ENCODE assay signal across 19 cellular contexts in the genomic region with DNA sequence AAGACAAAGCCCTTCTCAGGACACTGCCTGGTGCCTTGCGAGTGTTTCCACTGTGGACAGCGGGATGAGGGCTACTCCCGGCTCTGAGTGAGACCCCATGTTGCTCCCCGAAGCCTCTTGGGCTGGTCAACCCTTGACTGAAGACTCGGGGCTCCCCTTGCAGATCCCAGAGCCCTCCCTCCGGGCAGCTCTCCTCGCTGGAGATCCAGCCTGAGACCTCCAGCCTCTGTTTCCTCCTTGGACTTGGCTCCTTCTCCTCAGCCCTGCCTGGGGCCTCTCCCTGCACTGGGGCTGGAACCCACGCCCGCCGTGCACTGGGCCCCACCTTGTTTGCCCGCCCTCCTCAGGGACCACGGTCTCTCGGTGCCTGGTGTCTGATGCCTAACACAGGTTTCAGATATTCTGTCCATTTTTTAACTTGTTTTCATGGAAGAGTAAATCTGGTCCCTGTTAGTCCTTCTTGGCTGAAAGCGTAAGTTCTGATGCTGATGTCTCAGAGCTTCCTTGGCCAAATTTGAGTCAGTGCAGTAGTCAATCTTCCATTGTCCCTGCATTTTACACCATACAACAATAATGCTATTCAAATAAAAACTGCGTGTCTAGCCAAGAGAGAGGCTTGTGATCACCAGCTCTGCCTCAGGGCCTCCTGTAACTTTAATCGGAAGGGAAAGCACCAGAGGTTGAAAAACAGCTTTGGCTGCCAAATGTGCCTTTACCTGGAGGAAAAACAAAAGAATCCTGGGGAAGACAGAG.
A peak's percentile ranks its signal among the peaks of the same experiment; 100 is the strongest.
DNase-seq lines count a peak whose midpoint lies in the region; ATAC-seq, FAIRE-seq and TF ChIP-seq lines count a peak whose summit lies in the region.
"Had no signal": no experiment of that assay in that cellular context is flagged by ENCODE, and none has a peak within 500 bp of the region (broad histone marks: within the 10 kb centered on the region; RNA-seq: fewer than 3 reads in every experiment).

No MANE protein-coding gene starts in this region.

- H3K27ac ChIP-seq in Peyer's patch = no peak overlapping the region
- peak overlapping the region; percentile 65 to 82 for H3K27ac ChIP-seq in prostate gland
- H3K27ac ChIP-seq: brain microvascular endothelial cell, HL-60, SK-N-MC had no signal

- H3K9me3 Mint-ChIP-seq in type B pancreatic cell = peaks cover 19% of the 10 kb centered on the region
- H3K9me3 Mint-ChIP-seq: activated naive CD4-positive, alpha-beta T cell treated with anti-CD3 and anti-CD28 coated beads, Interleukin-2, amount 50 U/mL, for 24 hours had no signal

- no peaks in the 10 kb centered on the region for H3K9me3 ChIP-seq in Peyer's patch
- H3K9me3 ChIP-seq in prostate gland = no peaks in the 10 kb centered on the region

- ATAC-seq in GM21529 (IDR thresholded peaks at IDR 0.05; ENCODE audit: unreplicated experiment) (no peak), GM19023 (IDR thresholded peaks at IDR 0.05; ENCODE audit: unreplicated experiment) (no peak)
- ATAC-seq: GM12878, left cardiac atrium had no signal

- H3K4me1 Mint-ChIP-seq in type B pancreatic cell (ENCODE audit: unreplicated experiment) = no peaks in the 10 kb centered on the region
- H3K4me1 Mint-ChIP-seq: activated naive CD4-positive, alpha-beta T cell treated with anti-CD3 and anti-CD28 coated beads, Interleukin-2, amount 50 U/mL, for 24 hours had no signal

- H3K27me3 Mint-ChIP-seq in type B pancreatic cell = peaks cover 34% of the 10 kb centered on the region
- H3K27me3 Mint-ChIP-seq: activated naive CD4-positive, alpha-beta T cell treated with anti-CD3 and anti-CD28 coated beads, Interleukin-2, amount 50 U/mL, for 24 hours had no signal

- no peaks in the 10 kb centered on the region for H3K27me3 ChIP-seq in Peyer's patch
- H3K27me3 ChIP-seq in prostate gland (replicated peaks; ENCODE audit: insufficient read depth) = no peaks in the 10 kb centered on the region

- intact Hi-C loops in prostate gland (cut with DNase I) = no loop called here

- H3K4me1 ChIP-seq in Peyer's patch (no peaks in the 10 kb centered on the region), prostate gland (replicated peaks) (peaks cover 4% of the 10 kb centered on the region)

- no peaks in the 10 kb centered on the region for H3K36me3 Mint-ChIP-seq in type B pancreatic cell

- H3K4me3 Mint-ChIP-seq in type B pancreatic cell = no peak overlapping the region
- H3K4me3 Mint-ChIP-seq: activated naive CD4-positive, alpha-beta T cell treated with anti-CD3 and anti-CD28 coated beads, Interleukin-2, amount 50 U/mL, for 24 hours had no signal

- no peak overlapping the region for H3K4me3 ChIP-seq in Peyer's patch
- H3K4me3 ChIP-seq in prostate gland = peak overlapping the region in 1 of 2 donors; percentile 8
- H3K4me3 ChIP-seq: GM12878, SK-N-MC had no signal

- H3K36me3 ChIP-seq in Peyer's patch (no peaks in the 10 kb centered on the region), prostate gland (no peaks in the 10 kb centered on the region)
- H3K36me3 ChIP-seq: brain microvascular endothelial cell had no signal

- FAIRE-seq in frontal cortex (lab: Jason Lieb, UNC) = no peak
- FAIRE-seq: GM12878 had no signal

- TF ChIP-seq POLR2A in Peyer's patch (IDR thresholded peaks at IDR 0.05) = no peak
- no peak for TF ChIP-seq POLR2A in prostate gland (IDR thresholded peaks at IDR 0.05)

- H3K27ac Mint-ChIP-seq in type B pancreatic cell = no peak overlapping the region
- H3K27ac Mint-ChIP-seq: activated naive CD4-positive, alpha-beta T cell treated with anti-CD3 and anti-CD28 coated beads, Interleukin-2, amount 50 U/mL, for 24 hours had no signal

- TF ChIP-seq CTCF in Peyer's patch (IDR thresholded peaks at IDR 0.05) = no peak
- TF ChIP-seq CTCF in prostate gland (IDR thresholded peaks at IDR 0.05) = no peak
- TF ChIP-seq CTCF in type B pancreatic cell (conservative IDR thresholded peaks at IDR 0.05) = no peak

- DNase-seq in COLO829 (ENCODE audit: low spot score) = peak; percentile 91
- DNase-seq in Peyer's patch = peak in 2 of 3 donors; percentile 16 to 29
- DNase-seq in frontal cortex (ENCODE audit: low spot score in 2 of 2) = peak; percentile 45 to 65
- peak; percentile 82 for DNase-seq in prostate gland (ENCODE audit: low spot score)
- DNase-seq in HuH-7 (ENCODE audit: low spot score) = no peak
- no peak for DNase-seq in type B pancreatic cell (ENCODE audit: extremely low spot score, unreplicated experiment)
- DNase-seq: activated CD4-positive, alpha-beta T cell treated with anti-CD3 and anti-CD28 coated beads for 48 hours; brain microvascular endothelial cell; Calu3; left cardiac atrium; NCI-H526 treated with DMSO at 0.1 percent for 48 hours; OCI-M1; stimulated activated CD4-positive, alpha-beta T cell treated with anti-CD3 and anti-CD28 coated beads, Interleukin-4, amount 100 ng/mL, for 24 hours had no signal

- WGBS in prostate gland = 54% methylated on average over 16 of the region's 16 CpGs

Comparison
In these comparisons a context has a peak if more than half of its experiments do, and no peak if none do; other contexts are left out.
1. DNase-seq: peak in COLO829 (single experiment), Peyer's patch (2 of 3), frontal cortex (2 of 2) and prostate gland (single experiment); none in HuH-7 (single experiment) and type B pancreatic cell (single experiment).
2. H3K27ac ChIP-seq: peak in prostate gland (2 of 2); none in Peyer's patch (0 of 4).